Comparison of ENCODE assay signal across 1 cellular context in the genomic region with DNA sequence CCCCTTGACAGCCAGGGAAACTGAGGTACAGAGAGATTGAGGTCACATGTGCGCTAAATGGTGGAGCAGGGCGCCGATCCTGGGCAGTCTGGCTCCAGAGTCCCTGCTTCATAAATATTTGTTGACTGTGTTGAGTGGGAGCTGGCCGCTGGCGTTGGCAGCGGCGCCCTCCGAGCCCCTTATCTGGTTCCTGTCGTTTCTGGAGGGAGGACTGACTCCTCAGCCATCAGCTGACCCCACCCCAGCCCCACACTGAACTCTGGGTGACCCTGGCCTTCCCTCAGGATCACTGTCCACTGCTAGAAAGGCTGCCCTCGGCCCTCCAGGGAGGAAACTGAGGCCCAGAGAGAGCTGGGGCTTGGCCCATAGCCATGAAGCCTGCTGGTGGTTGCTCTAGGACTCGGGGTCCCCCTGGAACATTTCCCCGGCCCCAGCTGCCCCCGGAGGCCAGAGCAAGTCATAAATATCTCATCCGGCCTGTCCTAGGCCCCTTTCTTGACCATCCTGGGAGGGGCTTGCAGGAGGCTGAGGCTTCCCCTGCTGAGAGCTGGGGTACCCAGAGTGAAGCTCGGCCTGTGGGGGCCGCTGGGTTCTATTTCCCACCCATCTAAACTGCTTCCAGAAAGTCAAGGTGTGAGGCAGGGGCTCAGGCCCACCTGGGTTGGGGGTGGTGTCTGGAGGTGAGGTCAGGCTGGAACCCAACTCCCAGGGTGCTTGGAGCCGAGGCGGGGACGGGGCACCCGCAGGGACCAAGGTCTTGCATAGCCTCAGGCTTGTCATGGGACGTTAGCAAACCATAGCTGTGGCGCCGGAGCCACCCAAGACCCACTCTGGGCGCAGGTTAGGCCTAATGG.
A peak's percentile ranks its signal among the peaks of the same experiment; 100 is the strongest.
TF ChIP-seq lines count a peak whose summit lies in the region.

No MANE protein-coding gene starts in this region.

TF ChIP-seq in K562, 482 proteins besides CTCF, POLR2A, EP300 and RAD21 (continued from another document and continues in another):
- no peak for TF ChIP-seq KAT7 (CRISPR knock-in tag; IDR thresholded peaks at IDR 0.05; ENCODE audit: borderline replicate concordance)
- TF ChIP-seq, protein P1, sequence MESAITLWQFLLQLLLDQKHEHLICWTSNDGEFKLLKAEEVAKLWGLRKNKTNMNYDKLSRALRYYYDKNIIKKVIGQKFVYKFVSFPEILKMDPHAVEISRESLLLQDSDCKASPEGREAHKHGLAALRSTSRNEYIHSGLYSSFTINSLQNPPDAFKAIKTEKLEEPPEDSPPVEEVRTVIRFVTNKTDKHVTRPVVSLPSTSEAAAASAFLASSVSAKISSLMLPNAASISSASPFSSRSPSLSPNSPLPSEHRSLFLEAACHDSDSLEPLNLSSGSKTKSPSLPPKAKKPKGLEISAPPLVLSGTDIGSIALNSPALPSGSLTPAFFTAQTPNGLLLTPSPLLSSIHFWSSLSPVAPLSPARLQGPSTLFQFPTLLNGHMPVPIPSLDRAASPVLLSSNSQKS (CRISPR knock-in tag; IDR thresholded peaks at IDR 0.05) = no peak
- TF ChIP-seq, protein P2, sequence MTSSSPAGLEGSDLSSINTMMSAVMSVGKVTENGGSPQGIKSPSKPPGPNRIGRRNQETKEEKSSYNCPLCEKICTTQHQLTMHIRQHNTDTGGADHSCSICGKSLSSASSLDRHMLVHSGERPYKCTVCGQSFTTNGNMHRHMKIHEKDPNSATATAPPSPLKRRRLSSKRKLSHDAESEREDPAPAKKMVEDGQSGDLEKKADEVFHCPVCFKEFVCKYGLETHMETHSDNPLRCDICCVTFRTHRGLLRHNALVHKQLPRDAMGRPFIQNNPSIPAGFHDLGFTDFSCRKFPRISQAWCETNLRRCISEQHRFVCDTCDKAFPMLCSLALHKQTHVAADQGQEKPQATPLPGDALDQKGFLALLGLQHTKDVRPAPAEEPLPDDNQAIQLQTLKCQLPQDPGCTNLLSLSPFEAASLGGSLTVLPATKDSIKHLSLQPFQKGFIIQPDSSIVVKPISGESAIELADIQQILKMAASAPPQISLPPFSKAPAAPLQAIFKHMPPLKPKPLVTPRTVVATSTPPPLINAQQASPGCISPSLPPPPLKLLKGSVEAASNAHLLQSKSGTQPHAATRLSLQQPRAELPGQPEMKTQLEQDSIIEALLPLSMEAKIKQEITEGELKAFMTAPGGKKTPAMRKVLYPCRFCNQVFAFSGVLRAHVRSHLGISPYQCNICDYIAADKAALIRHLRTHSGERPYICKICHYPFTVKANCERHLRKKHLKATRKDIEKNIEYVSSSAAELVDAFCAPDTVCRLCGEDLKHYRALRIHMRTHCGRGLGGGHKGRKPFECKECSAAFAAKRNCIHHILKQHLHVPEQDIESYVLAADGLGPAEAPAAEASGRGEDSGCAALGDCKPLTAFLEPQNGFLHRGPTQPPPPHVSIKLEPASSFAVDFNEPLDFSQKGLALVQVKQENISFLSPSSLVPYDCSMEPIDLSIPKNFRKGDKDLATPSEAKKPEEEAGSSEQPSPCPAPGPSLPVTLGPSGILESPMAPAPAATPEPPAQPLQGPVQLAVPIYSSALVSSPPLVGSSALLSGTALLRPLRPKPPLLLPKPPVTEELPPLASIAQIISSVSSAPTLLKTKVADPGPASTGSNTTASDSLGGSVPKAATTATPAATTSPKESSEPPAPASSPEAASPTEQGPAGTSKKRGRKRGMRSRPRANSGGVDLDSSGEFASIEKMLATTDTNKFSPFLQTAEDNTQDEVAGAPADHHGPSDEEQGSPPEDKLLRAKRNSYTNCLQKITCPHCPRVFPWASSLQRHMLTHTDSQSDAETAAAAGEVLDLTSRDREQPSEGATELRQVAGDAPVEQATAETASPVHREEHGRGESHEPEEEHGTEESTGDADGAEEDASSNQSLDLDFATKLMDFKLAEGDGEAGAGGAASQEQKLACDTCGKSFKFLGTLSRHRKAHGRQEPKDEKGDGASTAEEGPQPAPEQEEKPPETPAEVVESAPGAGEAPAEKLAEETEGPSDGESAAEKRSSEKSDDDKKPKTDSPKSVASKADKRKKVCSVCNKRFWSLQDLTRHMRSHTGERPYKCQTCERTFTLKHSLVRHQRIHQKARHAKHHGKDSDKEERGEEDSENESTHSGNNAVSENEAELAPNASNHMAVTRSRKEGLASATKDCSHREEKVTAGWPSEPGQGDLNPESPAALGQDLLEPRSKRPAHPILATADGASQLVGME (CRISPR knock-in tag; IDR thresholded peaks at IDR 0.05) = 0 out of 2 replicates have a peak, but pooled peaks have one; percentile 21
- no peak; the same call in 1 of the 2 replicates for TF ChIP-seq ZNF764 (CRISPR knock-in tag; IDR thresholded peaks at IDR 0.05; ENCODE audit: low read depth)
- TF ChIP-seq, protein P3, sequence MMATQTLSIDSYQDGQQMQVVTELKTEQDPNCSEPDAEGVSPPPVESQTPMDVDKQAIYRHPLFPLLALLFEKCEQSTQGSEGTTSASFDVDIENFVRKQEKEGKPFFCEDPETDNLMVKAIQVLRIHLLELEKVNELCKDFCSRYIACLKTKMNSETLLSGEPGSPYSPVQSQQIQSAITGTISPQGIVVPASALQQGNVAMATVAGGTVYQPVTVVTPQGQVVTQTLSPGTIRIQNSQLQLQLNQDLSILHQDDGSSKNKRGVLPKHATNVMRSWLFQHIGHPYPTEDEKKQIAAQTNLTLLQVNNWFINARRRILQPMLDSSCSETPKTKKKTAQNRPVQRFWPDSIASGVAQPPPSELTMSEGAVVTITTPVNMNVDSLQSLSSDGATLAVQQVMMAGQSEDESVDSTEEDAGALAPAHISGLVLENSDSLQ (IDR thresholded peaks at IDR 0.05) = peak; percentile 57; the same call in 1 of the 2 replicates
- TF ChIP-seq, protein P4, sequence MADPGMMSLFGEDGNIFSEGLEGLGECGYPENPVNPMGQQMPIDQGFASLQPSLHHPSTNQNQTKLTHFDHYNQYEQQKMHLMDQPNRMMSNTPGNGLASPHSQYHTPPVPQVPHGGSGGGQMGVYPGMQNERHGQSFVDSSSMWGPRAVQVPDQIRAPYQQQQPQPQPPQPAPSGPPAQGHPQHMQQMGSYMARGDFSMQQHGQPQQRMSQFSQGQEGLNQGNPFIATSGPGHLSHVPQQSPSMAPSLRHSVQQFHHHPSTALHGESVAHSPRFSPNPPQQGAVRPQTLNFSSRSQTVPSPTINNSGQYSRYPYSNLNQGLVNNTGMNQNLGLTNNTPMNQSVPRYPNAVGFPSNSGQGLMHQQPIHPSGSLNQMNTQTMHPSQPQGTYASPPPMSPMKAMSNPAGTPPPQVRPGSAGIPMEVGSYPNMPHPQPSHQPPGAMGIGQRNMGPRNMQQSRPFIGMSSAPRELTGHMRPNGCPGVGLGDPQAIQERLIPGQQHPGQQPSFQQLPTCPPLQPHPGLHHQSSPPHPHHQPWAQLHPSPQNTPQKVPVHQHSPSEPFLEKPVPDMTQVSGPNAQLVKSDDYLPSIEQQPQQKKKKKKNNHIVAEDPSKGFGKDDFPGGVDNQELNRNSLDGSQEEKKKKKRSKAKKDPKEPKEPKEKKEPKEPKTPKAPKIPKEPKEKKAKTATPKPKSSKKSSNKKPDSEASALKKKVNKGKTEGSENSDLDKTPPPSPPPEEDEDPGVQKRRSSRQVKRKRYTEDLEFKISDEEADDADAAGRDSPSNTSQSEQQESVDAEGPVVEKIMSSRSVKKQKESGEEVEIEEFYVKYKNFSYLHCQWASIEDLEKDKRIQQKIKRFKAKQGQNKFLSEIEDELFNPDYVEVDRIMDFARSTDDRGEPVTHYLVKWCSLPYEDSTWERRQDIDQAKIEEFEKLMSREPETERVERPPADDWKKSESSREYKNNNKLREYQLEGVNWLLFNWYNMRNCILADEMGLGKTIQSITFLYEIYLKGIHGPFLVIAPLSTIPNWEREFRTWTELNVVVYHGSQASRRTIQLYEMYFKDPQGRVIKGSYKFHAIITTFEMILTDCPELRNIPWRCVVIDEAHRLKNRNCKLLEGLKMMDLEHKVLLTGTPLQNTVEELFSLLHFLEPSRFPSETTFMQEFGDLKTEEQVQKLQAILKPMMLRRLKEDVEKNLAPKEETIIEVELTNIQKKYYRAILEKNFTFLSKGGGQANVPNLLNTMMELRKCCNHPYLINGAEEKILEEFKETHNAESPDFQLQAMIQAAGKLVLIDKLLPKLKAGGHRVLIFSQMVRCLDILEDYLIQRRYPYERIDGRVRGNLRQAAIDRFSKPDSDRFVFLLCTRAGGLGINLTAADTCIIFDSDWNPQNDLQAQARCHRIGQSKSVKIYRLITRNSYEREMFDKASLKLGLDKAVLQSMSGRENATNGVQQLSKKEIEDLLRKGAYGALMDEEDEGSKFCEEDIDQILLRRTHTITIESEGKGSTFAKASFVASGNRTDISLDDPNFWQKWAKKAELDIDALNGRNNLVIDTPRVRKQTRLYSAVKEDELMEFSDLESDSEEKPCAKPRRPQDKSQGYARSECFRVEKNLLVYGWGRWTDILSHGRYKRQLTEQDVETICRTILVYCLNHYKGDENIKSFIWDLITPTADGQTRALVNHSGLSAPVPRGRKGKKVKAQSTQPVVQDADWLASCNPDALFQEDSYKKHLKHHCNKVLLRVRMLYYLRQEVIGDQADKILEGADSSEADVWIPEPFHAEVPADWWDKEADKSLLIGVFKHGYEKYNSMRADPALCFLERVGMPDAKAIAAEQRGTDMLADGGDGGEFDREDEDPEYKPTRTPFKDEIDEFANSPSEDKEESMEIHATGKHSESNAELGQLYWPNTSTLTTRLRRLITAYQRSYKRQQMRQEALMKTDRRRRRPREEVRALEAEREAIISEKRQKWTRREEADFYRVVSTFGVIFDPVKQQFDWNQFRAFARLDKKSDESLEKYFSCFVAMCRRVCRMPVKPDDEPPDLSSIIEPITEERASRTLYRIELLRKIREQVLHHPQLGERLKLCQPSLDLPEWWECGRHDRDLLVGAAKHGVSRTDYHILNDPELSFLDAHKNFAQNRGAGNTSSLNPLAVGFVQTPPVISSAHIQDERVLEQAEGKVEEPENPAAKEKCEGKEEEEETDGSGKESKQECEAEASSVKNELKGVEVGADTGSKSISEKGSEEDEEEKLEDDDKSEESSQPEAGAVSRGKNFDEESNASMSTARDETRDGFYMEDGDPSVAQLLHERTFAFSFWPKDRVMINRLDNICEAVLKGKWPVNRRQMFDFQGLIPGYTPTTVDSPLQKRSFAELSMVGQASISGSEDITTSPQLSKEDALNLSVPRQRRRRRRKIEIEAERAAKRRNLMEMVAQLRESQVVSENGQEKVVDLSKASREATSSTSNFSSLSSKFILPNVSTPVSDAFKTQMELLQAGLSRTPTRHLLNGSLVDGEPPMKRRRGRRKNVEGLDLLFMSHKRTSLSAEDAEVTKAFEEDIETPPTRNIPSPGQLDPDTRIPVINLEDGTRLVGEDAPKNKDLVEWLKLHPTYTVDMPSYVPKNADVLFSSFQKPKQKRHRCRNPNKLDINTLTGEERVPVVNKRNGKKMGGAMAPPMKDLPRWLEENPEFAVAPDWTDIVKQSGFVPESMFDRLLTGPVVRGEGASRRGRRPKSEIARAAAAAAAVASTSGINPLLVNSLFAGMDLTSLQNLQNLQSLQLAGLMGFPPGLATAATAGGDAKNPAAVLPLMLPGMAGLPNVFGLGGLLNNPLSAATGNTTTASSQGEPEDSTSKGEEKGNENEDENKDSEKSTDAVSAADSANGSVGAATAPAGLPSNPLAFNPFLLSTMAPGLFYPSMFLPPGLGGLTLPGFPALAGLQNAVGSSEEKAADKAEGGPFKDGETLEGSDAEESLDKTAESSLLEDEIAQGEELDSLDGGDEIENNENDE (IDR thresholded peaks at IDR 0.05; ENCODE audit: low read depth, low read length) = no peak
- TF ChIP-seq RBM39 (optimal IDR thresholded peaks at IDR 0.05; ENCODE audit: low read depth, low read length) = peak; percentile 30
- TF ChIP-seq ELF4 (CRISPR knock-in tag; IDR thresholded peaks at IDR 0.05) = no peak
- TF ChIP-seq, protein P5, sequence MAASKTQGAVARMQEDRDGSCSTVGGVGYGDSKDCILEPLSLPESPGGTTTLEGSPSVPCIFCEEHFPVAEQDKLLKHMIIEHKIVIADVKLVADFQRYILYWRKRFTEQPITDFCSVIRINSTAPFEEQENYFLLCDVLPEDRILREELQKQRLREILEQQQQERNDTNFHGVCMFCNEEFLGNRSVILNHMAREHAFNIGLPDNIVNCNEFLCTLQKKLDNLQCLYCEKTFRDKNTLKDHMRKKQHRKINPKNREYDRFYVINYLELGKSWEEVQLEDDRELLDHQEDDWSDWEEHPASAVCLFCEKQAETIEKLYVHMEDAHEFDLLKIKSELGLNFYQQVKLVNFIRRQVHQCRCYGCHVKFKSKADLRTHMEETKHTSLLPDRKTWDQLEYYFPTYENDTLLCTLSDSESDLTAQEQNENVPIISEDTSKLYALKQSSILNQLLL (CRISPR knock-in tag; IDR thresholded peaks at IDR 0.05; ENCODE audit: borderline replicate concordance) = no peak
- peak; percentile 33 for TF ChIP-seq SAP30 (IDR thresholded peaks at IDR 0.05; ENCODE audit: borderline replicate concordance, insufficient read depth, low read depth, low read length, poor library complexity, severe bottlenecking)
- TF ChIP-seq HNRNPUL1 (IDR thresholded peaks at IDR 0.05; ENCODE audit: low read length) = no peak
- TF ChIP-seq PHB (CRISPR knock-in tag; IDR thresholded peaks at IDR 0.05) = 0 out of 2 replicates have a peak, but pooled peaks have one; percentile 55
- TF ChIP-seq, protein P6, sequence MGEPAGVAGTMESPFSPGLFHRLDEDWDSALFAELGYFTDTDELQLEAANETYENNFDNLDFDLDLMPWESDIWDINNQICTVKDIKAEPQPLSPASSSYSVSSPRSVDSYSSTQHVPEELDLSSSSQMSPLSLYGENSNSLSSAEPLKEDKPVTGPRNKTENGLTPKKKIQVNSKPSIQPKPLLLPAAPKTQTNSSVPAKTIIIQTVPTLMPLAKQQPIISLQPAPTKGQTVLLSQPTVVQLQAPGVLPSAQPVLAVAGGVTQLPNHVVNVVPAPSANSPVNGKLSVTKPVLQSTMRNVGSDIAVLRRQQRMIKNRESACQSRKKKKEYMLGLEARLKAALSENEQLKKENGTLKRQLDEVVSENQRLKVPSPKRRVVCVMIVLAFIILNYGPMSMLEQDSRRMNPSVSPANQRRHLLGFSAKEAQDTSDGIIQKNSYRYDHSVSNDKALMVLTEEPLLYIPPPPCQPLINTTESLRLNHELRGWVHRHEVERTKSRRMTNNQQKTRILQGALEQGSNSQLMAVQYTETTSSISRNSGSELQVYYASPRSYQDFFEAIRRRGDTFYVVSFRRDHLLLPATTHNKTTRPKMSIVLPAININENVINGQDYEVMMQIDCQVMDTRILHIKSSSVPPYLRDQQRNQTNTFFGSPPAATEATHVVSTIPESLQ (CRISPR knock-in tag; IDR thresholded peaks at IDR 0.05) = no peak
- no peak for TF ChIP-seq BDP1 (IDR thresholded peaks at IDR 0.05; ENCODE audit: insufficient read depth, insufficient read length)
- peak; percentile 89 for TF ChIP-seq CXXC5 (CRISPR knock-in tag; IDR thresholded peaks at IDR 0.05)
- peak; percentile 79 for TF ChIP-seq KLF16 (IDR thresholded peaks at IDR 0.05)
- TF ChIP-seq ZNF561 (CRISPR knock-in tag; conservative IDR thresholded peaks at IDR 0.05) = no peak
- TF ChIP-seq KDM4B (IDR thresholded peaks at IDR 0.05; ENCODE audit: borderline replicate concordance in 2 of 2, low read depth in 1 of 2) = peak in 1 of 2 experiments; percentile 63; a peak in 1 of 4 replicates
- no peak for TF ChIP-seq ZNF75A (CRISPR knock-in tag; IDR thresholded peaks at IDR 0.05)
- TF ChIP-seq SRF (CRISPR knock-in tag; IDR thresholded peaks at IDR 0.05) = peak in 1 of 2 experiments; percentile 27; a peak in 1 of 4 replicates
- TF ChIP-seq FOXK2 (conservative IDR thresholded peaks at IDR 0.05 in 1 of 2, IDR thresholded peaks at IDR 0.05 in 1 of 2; ENCODE audit: low read depth in 2 of 2) = 0 out of 4 replicates have a peak, but pooled peaks of 1 of the 2 experiments have one; percentile 15
- TF ChIP-seq MCM3 (IDR thresholded peaks at IDR 0.05) = no peak
- no peak; the same call in 1 of the 2 replicates for TF ChIP-seq ZNF232 (CRISPR knock-in tag; IDR thresholded peaks at IDR 0.05)
